In genomic region chrX:53284684-53285447, GRCh38 we compare ENCODE assay signal across 9 cellular contexts. TPM values are rescaled to one million over a fixed set of nuclear protein-coding genes. Genes with fewer than 3 reads are reported as not detected.
A peak's percentile ranks its signal among the peaks of the same experiment; 100 is the strongest.
DNase-seq lines count a peak whose midpoint lies in the region; ATAC-seq and TF ChIP-seq lines count a peak whose summit lies in the region.
"Had no signal": no experiment of that assay in that cellular context is flagged by ENCODE, and none has a peak within 500 bp of the region (broad histone marks: within the 10 kb centered on the region; RNA-seq: fewer than 3 reads in every experiment).

No MANE protein-coding gene starts in this region.

- H3K4me1 ChIP-seq in esophagus squamous epithelium = peaks cover 20 to 66% (median 37%) of the 10 kb centered on the region in 3 donors
- H3K4me1 ChIP-seq in upper lobe of left lung = peaks cover 11 to 40% (median 20%) of the 10 kb centered on the region in 4 donors

- TF ChIP-seq CTCF in Calu3 (IDR thresholded peaks at IDR 0.05; ENCODE audit: unreplicated experiment) = peak; percentile 63
- TF ChIP-seq CTCF in esophagus squamous epithelium (IDR thresholded peaks at IDR 0.05) = peak; percentile 51 to 82 (median 67)
- TF ChIP-seq CTCF in nephron progenitor cell (IDR thresholded peaks at IDR 0.05) = peak; percentile 67
- TF ChIP-seq CTCF in upper lobe of left lung (IDR thresholded peaks at IDR 0.05) = peak; percentile 52 to 89 (median 83)

- H3K27me3 Mint-ChIP-seq in Calu3 (ENCODE audit: unreplicated experiment) (peaks cover 13% of the 10 kb centered on the region), nephron progenitor cell (ENCODE audit: low read depth, poor library complexity) (peaks cover 2% of the 10 kb centered on the region)

- peak; percentile 70 for DNase-seq in Calu3
- DNase-seq in H7 = peak; percentile 88
- DNase-seq in NCI-H510A treated with DMSO at 0.1 percent for 48 hours (lab: John Stamatoyannopoulos, UW) = peak; percentile 38
- peak; percentile 25 for DNase-seq in activated T-cell treated with anti-CD3 and anti-CD28 coated beads for 4 hours
- no peak for DNase-seq in esophagus squamous epithelium (lab: John Stamatoyannopoulos, UW)
- DNase-seq in nephron progenitor cell = peak; percentile 72
- peak in 1 of 2 donors; percentile 73 for DNase-seq in upper lobe of left lung

- H3K4me3 Mint-ChIP-seq in Calu3 (ENCODE audit: low read depth, unreplicated experiment) (no peak overlapping the region), nephron progenitor cell (no peak overlapping the region)
- H3K4me3 Mint-ChIP-seq: T-helper 1 cell treated with Interleukin-12 subunit alpha and Interleukin-12 subunit beta and Interleukin-4 antibody, amounts not matched to agents 30 μg/mL and 1 μg/mL, for 36 hours had no signal

- WGBS in esophagus squamous epithelium, 2 donors = 31 to 40% methylated on average over 5 to 7 of the region's 8 CpGs
- 25 to 30% methylated on average over 7 to 8 of the region's 8 CpGs for WGBS in upper lobe of left lung, 2 donors

- CTCF ChIA-PET in Calu3 (lab: Charles Lee) = no interaction called here

- no peak overlapping the region for H3K27ac Mint-ChIP-seq in Calu3 (ENCODE audit: unreplicated experiment)
- no peak overlapping the region for H3K27ac Mint-ChIP-seq in nephron progenitor cell
- H3K27ac Mint-ChIP-seq: T-helper 1 cell treated with Interleukin-12 subunit alpha and Interleukin-12 subunit beta and Interleukin-4 antibody, amounts not matched to agents 30 μg/mL and 1 μg/mL, for 36 hours had no signal

- H3K9me3 ChIP-seq in esophagus squamous epithelium = no peaks in the 10 kb centered on the region
- H3K9me3 ChIP-seq in upper lobe of left lung = no peaks in the 10 kb centered on the region

- H3K27me3 ChIP-seq in H7 (ENCODE audit: control insufficient read depth, insufficient read depth, low read length) (no peaks in the 10 kb centered on the region), esophagus squamous epithelium (no peaks in the 10 kb centered on the region), upper lobe of left lung (no peaks in the 10 kb centered on the region)

- intact Hi-C loops in Calu3 (cut with micrococcal nuclease; ENCODE audit: unreplicated experiment) = loop anchor here (5.0 kb wide), 1 partner anchor 32 kb away; no protein-coding TSS in a partner anchor
- intact Hi-C loops in esophagus squamous epithelium (cut with DNase I) = no loop called here

- no TSS peak for BruUV-seq in Calu3 (replicated peaks; lab: Mats Ljungman, UMichigan)

- H3K9me3 Mint-ChIP-seq in Calu3 (ENCODE audit: low read depth, unreplicated experiment) = no peaks in the 10 kb centered on the region
- H3K9me3 Mint-ChIP-seq in nephron progenitor cell = peaks cover 53% of the 10 kb centered on the region
- H3K9me3 Mint-ChIP-seq: T-helper 1 cell treated with Interleukin-12 subunit alpha and Interleukin-12 subunit beta and Interleukin-4 antibody, amounts not matched to agents 30 μg/mL and 1 μg/mL, for 36 hours had no signal

- ATAC-seq in upper lobe of left lung (ENCODE audit: low FRiP score in 2 of 2) (peak; percentile 73 to 78), GM18519 (IDR thresholded peaks at IDR 0.05; ENCODE audit: low FRiP score, unreplicated experiment) (no peak)

- H3K4me3 ChIP-seq in H7 (ENCODE audit: insufficient read depth, low read depth, low read length) (no peak overlapping the region), esophagus squamous epithelium (no peak overlapping the region), upper lobe of left lung (no peak overlapping the region)

- H3K36me3 Mint-ChIP-seq in Calu3 (ENCODE audit: insufficient read depth, unreplicated experiment) = peaks cover 3% of the 10 kb centered on the region
- no peaks in the 10 kb centered on the region for H3K36me3 Mint-ChIP-seq in nephron progenitor cell (ENCODE audit: low read depth)

- no peaks in the 10 kb centered on the region for H3K36me3 ChIP-seq in H7 (replicated peaks; ENCODE audit: control insufficient read depth, insufficient read depth, low read length)
- no peaks in the 10 kb centered on the region for H3K36me3 ChIP-seq in esophagus squamous epithelium
- H3K36me3 ChIP-seq in upper lobe of left lung = no peaks in the 10 kb centered on the region

- H3K27ac ChIP-seq in esophagus squamous epithelium (no peak overlapping the region), upper lobe of left lung (peak overlapping the region in 1 of 4 donors; percentile 15)

- H3K4me1 Mint-ChIP-seq in Calu3 (ENCODE audit: low read depth, unreplicated experiment) (peaks cover 22% of the 10 kb centered on the region), nephron progenitor cell (peaks cover 67% of the 10 kb centered on the region)

- TF ChIP-seq POLR2A in esophagus squamous epithelium (IDR thresholded peaks at IDR 0.05) (no peak), upper lobe of left lung (IDR thresholded peaks at IDR 0.05) (no peak)

- no peak for TF ChIP-seq EP300 in upper lobe of left lung (IDR thresholded peaks at IDR 0.05)

RNA-seq across cellular contexts. Expression of gene IQSEC2, which starts 3.5 kb away (rescaled TPM):
- total RNA-seq in Calu3 (2022) (14.1 and 15.2 TPM in 2 replicates), esophagus squamous epithelium (10 to 100 TPM in 3 of 4 donors, 1 to 10 TPM in 1; 6.9 to 12.7 (median 10.4) TPM), upper lobe of left lung (10 to 100 TPM; 17.5 to 45.1 (median 26.7) TPM)
- 13.4 and 16.9 TPM in 2 replicates for total RNA-seq in H7 (2014; rRNA removed; shearing (Covaris generic))

RNA-seq across cellular contexts. Expression of gene KDM5C, which starts 59.9 kb away (rescaled TPM):
- total RNA-seq in Calu3 (2022) (91.6 and 98.4 TPM in 2 replicates), esophagus squamous epithelium (100 to 1,000 TPM in 1 of 4 donors, 10 to 100 TPM in 3; 74.2 to 108 (median 80.2) TPM), upper lobe of left lung (100 to 1,000 TPM in 3 of 6 donors, 10 to 100 TPM in 3; 79.0 to 171 (median 108) TPM)
- 68.1 and 69.3 TPM in 2 replicates for total RNA-seq in H7 (2014; rRNA removed; shearing (Covaris generic))
